In genomic region chr4:74148205-74148604, GRCh38 we compare ENCODE assay signal across 30 cellular contexts.
"Had no signal": no experiment of that assay in that cellular context is flagged by ENCODE, and none has a peak within 500 bp of the region (broad histone marks: within the 10 kb centered on the region; RNA-seq: fewer than 3 reads in every experiment).

No MANE protein-coding gene starts in this region.

- H3K4me1 ChIP-seq: colonic mucosa, foreskin keratinocyte, gastrocnemius medialis, heart left ventricle, heart right ventricle had no signal

- H3K4me3 ChIP-seq: colonic mucosa, coronary artery, dorsolateral prefrontal cortex, esophagus muscularis mucosa, esophagus squamous epithelium, gastrocnemius medialis, gastroesophageal sphincter, heart left ventricle, heart right ventricle, hepatocyte had no signal

- FAIRE-seq: colon, endometrium, endothelial cell of umbilical vein, frontal cortex had no signal

- H3K4me3 Mint-ChIP-seq: dendritic cell treated with granulocyte-macrophage colony-stimulating factor and Interleukin-4, amounts not matched to agents 40 ng/mL and 50 ng/mL, for 4 days; effector memory CD8-positive, alpha-beta T cell; endodermal cell had no signal

- DNase-seq: colonic mucosa; cortex of kidney; dermis blood vessel endothelial cell; dorsolateral prefrontal cortex; effector CD4-positive, alpha-beta T cell; effector CD8-positive, alpha-beta T cell; effector memory CD4-positive, alpha-beta T cell; effector memory CD8-positive, alpha-beta T cell; endodermal cell; erythroblast; esophagus squamous epithelium; foreskin fibroblast; foreskin keratinocyte; foreskin melanocyte; gastrocnemius medialis; glutamatergic neuron; head of caudate nucleus; heart left ventricle; heart right ventricle had no signal

- H3K27ac ChIP-seq: colonic mucosa, coronary artery, dorsolateral prefrontal cortex, epithelial cell of prostate, esophagus muscularis mucosa, esophagus squamous epithelium, foreskin keratinocyte, gastrocnemius medialis, gastroesophageal sphincter, heart left ventricle, heart right ventricle, hepatocyte had no signal

- ATAC-seq: effector memory CD8-positive, alpha-beta T cell; esophagus mucosa; foreskin keratinocyte; gastrocnemius medialis; gastroesophageal sphincter; heart left ventricle; heart right ventricle had no signal

- H3K9me3 ChIP-seq: colonic mucosa, esophagus muscularis mucosa, esophagus squamous epithelium, gastrocnemius medialis had no signal

- H3K36me3 ChIP-seq: colonic mucosa, esophagus muscularis mucosa, esophagus squamous epithelium, gastrocnemius medialis, gastroesophageal sphincter, heart left ventricle, heart right ventricle had no signal

- H3K9me3 Mint-ChIP-seq: endodermal cell had no signal

- H3K27me3 Mint-ChIP-seq: dendritic cell treated with granulocyte-macrophage colony-stimulating factor and Interleukin-4, amounts not matched to agents 40 ng/mL and 50 ng/mL, for 4 days had no signal

- H3K4me2 ChIP-seq: hepatocyte had no signal

- H3K27ac Mint-ChIP-seq: dendritic cell treated with granulocyte-macrophage colony-stimulating factor and Interleukin-4, amounts not matched to agents 40 ng/mL and 50 ng/mL, for 4 days; effector memory CD8-positive, alpha-beta T cell; endodermal cell had no signal
